Comparison of ENCODE assay signal across 10 cellular contexts in the genomic region with DNA sequence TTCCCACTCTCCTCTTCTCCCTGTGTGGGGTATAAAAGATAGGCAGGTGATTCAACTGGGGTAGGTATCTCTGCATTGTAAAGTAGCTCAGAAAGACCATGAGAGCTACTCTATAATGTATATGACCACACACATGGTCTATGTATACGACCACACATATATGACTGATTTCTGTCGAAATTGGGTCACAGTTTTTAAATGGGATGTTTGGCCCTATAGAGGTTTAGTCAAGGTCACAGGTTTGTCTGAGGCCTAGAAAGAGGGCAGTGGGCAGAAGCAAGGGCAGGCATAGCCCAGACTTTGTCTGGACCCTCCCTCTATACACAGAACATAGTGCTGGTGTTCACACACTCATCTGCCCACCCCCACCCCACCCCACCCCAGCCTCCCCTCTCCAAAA. TPM values are rescaled to one million over a fixed set of nuclear protein-coding genes. Genes with fewer than 3 reads are reported as not detected.
DNase-seq lines count a peak whose midpoint lies in the region; ATAC-seq lines count a peak whose summit lies in the region.
"Had no signal": no experiment of that assay in that cellular context is flagged by ENCODE, and none has a peak within 500 bp of the region (broad histone marks: within the 10 kb centered on the region; RNA-seq: fewer than 3 reads in every experiment).

No MANE protein-coding gene starts in this region.

- H3K4me3 Mint-ChIP-seq in activated naive CD8-positive, alpha-beta T cell = peak overlapping the region; percentile 66
- H3K4me3 Mint-ChIP-seq in activated naive CD8-positive, alpha-beta T cell treated with anti-CD3 and anti-CD28 coated beads for 36 hours = no peak overlapping the region
- H3K4me3 Mint-ChIP-seq in stimulated activated naive CD8-positive, alpha-beta T cell treated with anti-CD3 and anti-CD28 coated beads, Interleukin-15, amount 100 ng/mL, for 72 hours = no peak overlapping the region

- peaks cover 36% of the 10 kb centered on the region for H3K4me1 Mint-ChIP-seq in activated naive CD8-positive, alpha-beta T cell (ENCODE audit: low read depth)
- H3K4me1 Mint-ChIP-seq in activated naive CD8-positive, alpha-beta T cell treated with anti-CD3 and anti-CD28 coated beads for 36 hours = peaks cover 39% of the 10 kb centered on the region
- peaks cover 42% of the 10 kb centered on the region for H3K4me1 Mint-ChIP-seq in stimulated activated naive CD8-positive, alpha-beta T cell treated with anti-CD3 and anti-CD28 coated beads, Interleukin-15, amount 100 ng/mL, for 72 hours

- no peaks in the 10 kb centered on the region for H3K27me3 Mint-ChIP-seq in activated naive CD8-positive, alpha-beta T cell
- H3K27me3 Mint-ChIP-seq in activated naive CD8-positive, alpha-beta T cell treated with anti-CD3 and anti-CD28 coated beads for 36 hours = no peaks in the 10 kb centered on the region
- H3K27me3 Mint-ChIP-seq in stimulated activated naive CD8-positive, alpha-beta T cell treated with anti-CD3 and anti-CD28 coated beads, Interleukin-15, amount 100 ng/mL, for 72 hours = no peaks in the 10 kb centered on the region

- no peaks in the 10 kb centered on the region for H3K9me3 Mint-ChIP-seq in activated naive CD8-positive, alpha-beta T cell (ENCODE audit: low read depth)
- peaks cover 2% of the 10 kb centered on the region for H3K9me3 Mint-ChIP-seq in activated naive CD8-positive, alpha-beta T cell treated with anti-CD3 and anti-CD28 coated beads for 36 hours
- no peaks in the 10 kb centered on the region for H3K9me3 Mint-ChIP-seq in stimulated activated naive CD8-positive, alpha-beta T cell treated with anti-CD3 and anti-CD28 coated beads, Interleukin-15, amount 100 ng/mL, for 72 hours

- H3K27ac Mint-ChIP-seq in activated naive CD8-positive, alpha-beta T cell = no peak overlapping the region
- H3K27ac Mint-ChIP-seq in activated naive CD8-positive, alpha-beta T cell treated with anti-CD3 and anti-CD28 coated beads for 36 hours = no peak overlapping the region
- H3K27ac Mint-ChIP-seq in stimulated activated naive CD8-positive, alpha-beta T cell treated with anti-CD3 and anti-CD28 coated beads, Interleukin-15, amount 100 ng/mL, for 72 hours = peak overlapping the region in 1 of 2 donors; percentile 19

- H3K36me3 Mint-ChIP-seq in activated naive CD8-positive, alpha-beta T cell = peaks cover 12% of the 10 kb centered on the region
- H3K36me3 Mint-ChIP-seq in activated naive CD8-positive, alpha-beta T cell treated with anti-CD3 and anti-CD28 coated beads for 36 hours = peaks cover 11% of the 10 kb centered on the region

- peak; percentile 13 for ATAC-seq in GM21825 (IDR thresholded peaks at IDR 0.05; ENCODE audit: unreplicated experiment)
- peak; percentile 33 for ATAC-seq in HG03159 (IDR thresholded peaks at IDR 0.05; ENCODE audit: unreplicated experiment)
- ATAC-seq in stimulated activated naive CD8-positive, alpha-beta T cell treated with anti-CD3 and anti-CD28 coated beads, Interleukin-15, amount 100 ng/mL, for 72 hours = peak; percentile 51

- DNase-seq in activated naive CD8-positive, alpha-beta T cell treated with anti-CD3 and anti-CD28 coated beads for 36 hours = no peak
- DNase-seq in stimulated activated naive CD8-positive, alpha-beta T cell treated with anti-CD3 and anti-CD28 coated beads, Interleukin-15, amount 100 ng/mL, for 72 hours = no peak
- DNase-seq in GF-D8 (lab: John Stamatoyannopoulos, UW) = no peak
- DNase-seq in NCI-H1417 treated with DMSO at 0.1 percent for 48 hours (lab: John Stamatoyannopoulos, UW) = no peak
- DNase-seq in SKM-1 (lab: John Stamatoyannopoulos, UW; ENCODE audit: unreplicated experiment) = no peak
- DNase-seq: NCI-H1694 had no signal

RNA-seq across cellular contexts. Expression of a gene that starts 4.4 kb away (rescaled TPM):
- 10 to 100 TPM; 10.8 to 10.9 TPM for total RNA-seq in activated naive CD8-positive, alpha-beta T cell treated with anti-CD3 and anti-CD28 coated beads for 36 hours
- total RNA-seq: ascending aorta had no signal

RNA-seq across cellular contexts. Expression of a gene that starts 58.8 kb away (rescaled TPM):
- 10 to 100 TPM; 32.2 to 38.3 TPM for total RNA-seq in activated naive CD8-positive, alpha-beta T cell treated with anti-CD3 and anti-CD28 coated beads for 36 hours
